Comparison of ENCODE assay signal across 14 cellular contexts in genomic region chr2:26139269-26140183, GRCh38. TPM values are rescaled to one million over a fixed set of nuclear protein-coding genes. Genes with fewer than 3 reads are reported as not detected.
A peak's percentile ranks its signal among the peaks of the same experiment; 100 is the strongest.
DNase-seq lines count a peak whose midpoint lies in the region; ATAC-seq, FAIRE-seq and TF ChIP-seq lines count a peak whose summit lies in the region.
"Had no signal": no experiment of that assay in that cellular context is flagged by ENCODE, and none has a peak within 500 bp of the region (broad histone marks: within the 10 kb centered on the region; RNA-seq: fewer than 3 reads in every experiment).

No MANE protein-coding gene starts in this region.

- TF ChIP-seq CTCF in CD8-positive, alpha-beta T cell (IDR thresholded peaks at IDR 0.05), result no peak
- no peak for TF ChIP-seq CTCF in SK-N-SH (IDR thresholded peaks at IDR 0.05)
- no peak for TF ChIP-seq CTCF in HepG2 (CRISPR knock-in tag; IDR thresholded peaks at IDR 0.05)
- no peak for TF ChIP-seq CTCF in heart right ventricle (IDR thresholded peaks at IDR 0.05)

- H4K20me1 ChIP-seq in SK-N-SH (ENCODE audit: insufficient read depth), result no peaks in the 10 kb centered on the region
- H4K20me1 ChIP-seq in HepG2 (ENCODE audit: insufficient read depth, low read length), result no peaks in the 10 kb centered on the region

- no peaks in the 10 kb centered on the region for H3K9me3 Mint-ChIP-seq in CD8-positive, alpha-beta T cell
- H3K9me3 Mint-ChIP-seq: CD4-positive, alpha-beta T cell; natural killer cell treated with Interleukin-12 subunit alpha and Interleukin-12 subunit beta and Interleukin-15 and Interleukin-18, amount 100 ng/mL, for 72 hours had no signal

- FAIRE-seq in HepG2 (lab: Jason Lieb, UNC), result no peak

- H3K27ac ChIP-seq in CD8-positive, alpha-beta T cell (ENCODE audit: low read depth, low read length), result no peak overlapping the region
- no peak overlapping the region; a peak in 1 of 4 replicates for H3K27ac ChIP-seq in SK-N-SH (ENCODE audit: low read depth in 2 of 2, low read length in 1 of 2)
- no peak overlapping the region for H3K27ac ChIP-seq in HepG2 (ENCODE audit: extremely low read length, insufficient read depth, low read length)
- H3K27ac ChIP-seq in heart right ventricle, result no peak overlapping the region
- H3K27ac ChIP-seq: sigmoid colon had no signal

- H3K9me2 ChIP-seq in SK-N-SH, result no peaks in the 10 kb centered on the region

- CTCF ChIA-PET in CD8-positive, alpha-beta T cell (lab: Charles Lee), result no interaction called here
- CTCF ChIA-PET in SK-N-SH (lab: Yijun Ruan, JAX) (interaction anchor here (0.5 to 1.0 kb wide), 3 partner anchors 52 to 148 kb away, joined by 3 to 6 read pairs (median 3); no protein-coding TSS in a partner anchor), HepG2 (lab: Yijun Ruan, JAX; ENCODE audit: low intra/inter-chr PET ratio, low total read pairs) (no interaction called here)

- WGBS in SK-N-SH (ENCODE audit: low lambda C conversion rate), result 89% methylated on average over 12 of the region's 12 CpGs
- 67% methylated on average over 12 of the region's 12 CpGs for WGBS in HepG2 (ENCODE audit: low lambda C conversion rate)
- 73 to 75% methylated on average over 12 of the region's 12 CpGs for whole genome bisulfite sequencing in heart right ventricle, 2 donors

- H3K27me3 Mint-ChIP-seq in CD8-positive, alpha-beta T cell (ENCODE audit: low read depth), result no peaks in the 10 kb centered on the region
- H3K27me3 Mint-ChIP-seq: CD4-positive, alpha-beta T cell; natural killer cell treated with Interleukin-12 subunit alpha and Interleukin-12 subunit beta and Interleukin-15 and Interleukin-18, amount 100 ng/mL, for 72 hours had no signal

- no peak overlapping the region for H3K4me2 ChIP-seq in SK-N-SH
- no peak overlapping the region for H3K4me2 ChIP-seq in HepG2 (ENCODE audit: low read depth, low read length)

- intact Hi-C loops in CD8-positive, alpha-beta T cell (cut with DNase I, micrococcal nuclease), result loop anchor here in 1 of 2 experiments (5.0 kb wide), 1 partner anchor 52 kb away; no protein-coding TSS in a partner anchor
- intact Hi-C loops in HepG2 (cut with micrococcal nuclease; ENCODE audit: unreplicated experiment) (no loop called here), heart right ventricle (cut with DNase I) (loop anchor here in 8 of 10 donors (5.0 to 10.0 kb wide), 10 partner anchors 42 to 287 kb away; no protein-coding TSS in a partner anchor)

- H3K4me1 Mint-ChIP-seq in CD8-positive, alpha-beta T cell (ENCODE audit: low read depth), result no peaks in the 10 kb centered on the region

- H3K79me2 ChIP-seq in SK-N-SH (ENCODE audit: insufficient read depth) (no peaks in the 10 kb centered on the region), HepG2 (ENCODE audit: insufficient read depth, low read length) (no peaks in the 10 kb centered on the region)

- peaks cover 3% of the 10 kb centered on the region for H3F3A ChIP-seq in SK-N-SH (replicated peaks; ENCODE audit: insufficient read depth)

- H3K27ac Mint-ChIP-seq in CD8-positive, alpha-beta T cell, result peak overlapping the region; percentile 15
- H3K27ac Mint-ChIP-seq: CD4-positive, alpha-beta T cell; natural killer cell treated with Interleukin-12 subunit alpha and Interleukin-12 subunit beta and Interleukin-15 and Interleukin-18, amount 100 ng/mL, for 72 hours had no signal

- BruUV-seq in HepG2 (replicated peaks; lab: Mats Ljungman, UMichigan), result TSS peak; percentile 33

- H3K9me3 ChIP-seq in CD8-positive, alpha-beta T cell (ENCODE audit: low read length), result no peaks in the 10 kb centered on the region
- H3K9me3 ChIP-seq in SK-N-SH (no peaks in the 10 kb centered on the region), HepG2 (ENCODE audit: low read length) (no peaks in the 10 kb centered on the region), heart right ventricle (no peaks in the 10 kb centered on the region)
- H3K9me3 ChIP-seq: sigmoid colon had no signal

- peaks cover 29% of the 10 kb centered on the region for H3K36me3 Mint-ChIP-seq in CD8-positive, alpha-beta T cell

- in situ Hi-C loops in HepG2 (cut with HindIII; ENCODE audit: extremely low pct_ligation_motif_present, low pct_unique_long_range_greater_than_20kb), result loop anchor here (10.0 kb wide), 1 partner anchor 285 kb away; no protein-coding TSS in a partner anchor

- H3K9ac ChIP-seq in SK-N-SH (no peak overlapping the region), HepG2 (ENCODE audit: insufficient read depth, low read depth, low read length) (no peak overlapping the region)

- POLR2A ChIA-PET in CD8-positive, alpha-beta T cell (lab: Charles Lee), result no interaction called here
- POLR2A ChIA-PET in SK-N-SH (lab: Yijun Ruan, JAX), result interaction anchor here (0.6 kb wide), 1 partner anchor 280 kb away, joined by 3 read pairs; no protein-coding TSS in a partner anchor
- POLR2A ChIA-PET in HepG2 (lab: Yijun Ruan, JAX), result no interaction called here

- TF ChIP-seq RAD21 in SK-N-SH (IDR thresholded peaks at IDR 0.05; ENCODE audit: low read length) (no peak), HepG2 (CRISPR knock-in tag; IDR thresholded peaks at IDR 0.05) (no peak)

- no peak for DNase-seq in CD8-positive, alpha-beta T cell
- no peak for DNase-seq in SK-N-SH
- no peak for DNase-seq in HepG2 (ENCODE audit: low spot score)
- no peak for DNase-seq in SIG-M5 (lab: John Stamatoyannopoulos, UW)
- DNase-seq in GM03348 (ENCODE audit: low spot score), result no peak
- DNase-seq in NK-92 treated with Interleukin-12 subunit alpha and Interleukin-12 subunit beta, amount 100 ng/mL, for 24 hours (lab: John Stamatoyannopoulos, UW), result no peak
- DNase-seq in heart right ventricle, result no peak
- DNase-seq: anterior cingulate cortex; CD4-positive, alpha-beta T cell; foreskin melanocyte; NCI-H2227 treated with DMSO at 0.1 percent for 48 hours; sigmoid colon had no signal

- H2AFZ ChIP-seq in SK-N-SH (ENCODE audit: low read depth) (no peak overlapping the region), HepG2 (ENCODE audit: low read length) (no peak overlapping the region)

- TF ChIP-seq EP300 in SK-N-SH (IDR thresholded peaks at IDR 0.05; ENCODE audit: borderline replicate concordance in 1 of 2, low read depth in 1 of 2, low read length in 1 of 2) (no peak), HepG2 (IDR thresholded peaks at IDR 0.05; ENCODE audit: low read depth in 2 of 2, low read length in 2 of 2) (no peak), HepG2 (CRISPR knock-in tag; IDR thresholded peaks at IDR 0.05; ENCODE audit: borderline replicate concordance) (no peak)

- peaks cover 5% of the 10 kb centered on the region for H3K36me3 ChIP-seq in CD8-positive, alpha-beta T cell (ENCODE audit: insufficient read depth, low read length)
- H3K36me3 ChIP-seq in SK-N-SH (replicated peaks in 1 of 2; ENCODE audit: control insufficient read depth in 1 of 2, insufficient read depth in 2 of 2, low read length in 1 of 2), result peaks cover 22 to 27% of the 10 kb centered on the region in 2 experiments
- H3K36me3 ChIP-seq in HepG2 (replicated peaks in 1 of 2; ENCODE audit: control insufficient read depth in 1 of 2, insufficient read depth in 2 of 2, low read length in 2 of 2), result peaks cover 6 to 19% of the 10 kb centered on the region in 2 experiments
- H3K36me3 ChIP-seq in heart right ventricle, result peaks cover 0 to 28% (median 5%) of the 10 kb centered on the region in 9 donors

- H3K4me3 ChIP-seq in CD8-positive, alpha-beta T cell (ENCODE audit: low read depth, low read length), result no peak overlapping the region
- H3K4me3 ChIP-seq in SK-N-SH (ENCODE audit: low read depth in 2 of 2, low read length in 1 of 2) (no peak overlapping the region), HepG2 (replicated peaks in 1 of 3; ENCODE audit: insufficient read depth in 1 of 3, low read depth in 2 of 3, low read length in 3 of 3) (no peak overlapping the region), heart right ventricle (no peak overlapping the region)
- H3K4me3 ChIP-seq: sigmoid colon had no signal

- no peaks in the 10 kb centered on the region for H3K27me3 ChIP-seq in CD8-positive, alpha-beta T cell (ENCODE audit: insufficient read depth, low read length)
- H3K27me3 ChIP-seq in SK-N-SH (ENCODE audit: insufficient read depth), result no peaks in the 10 kb centered on the region
- H3K27me3 ChIP-seq in HepG2 (ENCODE audit: control insufficient read depth in 1 of 2, insufficient read depth in 2 of 2, low read length in 2 of 2), result no peaks in the 10 kb centered on the region
- H3K27me3 ChIP-seq in heart right ventricle, result no peaks in the 10 kb centered on the region
- H3K27me3 ChIP-seq: sigmoid colon had no signal

- peak; percentile 10 for TF ChIP-seq POLR2A in GM18505 (IDR thresholded peaks at IDR 0.05; ENCODE audit: borderline replicate concordance, extremely low read depth, insufficient read depth, insufficient read length)
- TF ChIP-seq POLR2A in HepG2 (IDR thresholded peaks at IDR 0.05; ENCODE audit: insufficient read depth in 1 of 2, low read depth in 2 of 2, low read length in 2 of 2), result 0 out of 4 replicates have a peak, but pooled peaks of 1 of the 2 experiments have one; percentile 33

- H3K4me1 ChIP-seq in CD8-positive, alpha-beta T cell (ENCODE audit: insufficient read depth, low read length), result no peaks in the 10 kb centered on the region
- H3K4me1 ChIP-seq in SK-N-SH (ENCODE audit: control insufficient read depth in 1 of 2, insufficient read depth in 2 of 2, low read depth in 1 of 2, low read length in 1 of 2), result peaks cover 0 to 2% of the 10 kb centered on the region in 2 experiments; a peak in 1 of 4 replicates
- no peaks in the 10 kb centered on the region for H3K4me1 ChIP-seq in HepG2 (ENCODE audit: insufficient read depth, low read length)
- H3K4me1 ChIP-seq in heart right ventricle, result peaks cover 0 to 14% (median 4%) of the 10 kb centered on the region in 9 donors
- H3K4me1 ChIP-seq: sigmoid colon had no signal

- no peak for ATAC-seq in CD8-positive, alpha-beta T cell
- ATAC-seq in GM18505 (IDR thresholded peaks at IDR 0.05; ENCODE audit: unreplicated experiment) (no peak), HepG2 (peak; percentile 21), heart right ventricle (no peak)
- ATAC-seq: natural killer cell treated with Interleukin-12 subunit alpha and Interleukin-12 subunit beta and Interleukin-15 and Interleukin-18, amount 100 ng/mL, for 72 hours had no signal

- H3K4me3 Mint-ChIP-seq in CD8-positive, alpha-beta T cell, result no peak overlapping the region
- H3K4me3 Mint-ChIP-seq: CD4-positive, alpha-beta T cell; natural killer cell treated with Interleukin-12 subunit alpha and Interleukin-12 subunit beta and Interleukin-15 and Interleukin-18, amount 100 ng/mL, for 72 hours had no signal

RNA-seq across cellular contexts. Expression of gene GAREM2, which starts 33.4 kb away (rescaled TPM):
- total RNA-seq in CD8-positive, alpha-beta T cell, result 1 to 10 TPM; 2.5 to 4.8 TPM
- polyA plus RNA-seq in SK-N-SH (2012; rRNA removed) (1.5 and 3.7 TPM in 2 replicates), HepG2 (2011; rRNA removed) (0.29 and 0.37 TPM in 2 replicates), heart right ventricle (under 1 TPM; 0.59 to 0.72 TPM)
- polyA plus RNA-seq in SK-N-SH (2012; cell fraction: cytosol; rRNA removed), result 0.55 and 1.1 TPM in 2 replicates
- 3.1 and 3.6 TPM in 2 replicates for polyA plus RNA-seq in SK-N-SH (2012; cell fraction: nucleus; rRNA removed)
- total RNA-seq in HepG2 (2016; rRNA removed; fragmentation: Illumina TruSeq; extraction: Trizol) (0.31 and 0.38 TPM in 2 replicates), heart right ventricle (1 to 10 TPM in 6 of 10 donors, under 1 TPM in 4; 0.55 to 2.3 (median 1.4) TPM)
- total RNA-seq in HepG2 (2016; cell fraction: cytosol; rRNA removed; fragmentation: Illumina TruSeq; extraction: Trizol; ENCODE audit: low read depth), result 0.10 and 0.18 TPM in 2 replicates
- total RNA-seq in HepG2 (2016; cell fraction: insoluble cytoplasmic fraction; rRNA removed; fragmentation: Illumina TruSeq; extraction: Trizol), result 0.35 and 0.36 TPM in 2 replicates
- total RNA-seq in HepG2 (2016; cell fraction: membrane; rRNA removed; fragmentation: Illumina TruSeq; extraction: Trizol), result 0.55 and 0.62 TPM in 2 replicates
- total RNA-seq in HepG2 (2016; cell fraction: nucleus; rRNA removed; fragmentation: Illumina TruSeq; extraction: Trizol), result 0.28 and 0.94 TPM in 2 replicates
- 0.25 and 0.29 TPM in 2 replicates for polyA plus RNA-seq in HepG2 (2011; cell fraction: cytosol; rRNA removed)
- 0.54 and 0.56 TPM in 2 replicates for polyA plus RNA-seq in HepG2 (2011; cell fraction: nucleus; rRNA removed)
- 0.31 and 0.47 TPM in 2 replicates for polyA plus RNA-seq in HepG2 (2012)
- polyA plus RNA-seq in HepG2 (2016; cell fraction: cytosol; fragmentation: Illumina TruSeq; extraction: Trizol; ENCODE audit: low read depth), result 0.35 and 0.49 TPM in 2 replicates
- 0.88 and 1.2 TPM in 2 replicates for polyA plus RNA-seq in HepG2 (2016; cell fraction: insoluble cytoplasmic fraction; fragmentation: Illumina TruSeq; extraction: Trizol; ENCODE audit: low read depth)
- polyA plus RNA-seq in HepG2 (2016; cell fraction: membrane; fragmentation: Illumina TruSeq; extraction: Trizol; ENCODE audit: low read depth), result 0.48 and 0.61 TPM in 2 replicates
- 0.59 and 1.1 TPM in 2 replicates for polyA plus RNA-seq in HepG2 (2016; cell fraction: nucleus; fragmentation: Illumina TruSeq; extraction: Trizol; ENCODE audit: insufficient read depth, low read depth)
- 1.0 TPM in 1 of 2 replicates, not detected in the other for polyA minus RNA-seq in HepG2 (2011; rRNA and poly(A)+ RNA removed; ENCODE audit: low replicate concordance)
- polyA minus RNA-seq in HepG2 (2011; cell fraction: cytosol; rRNA and poly(A)+ RNA removed), result 0.35 and 1.1 TPM in 2 replicates
- polyA minus RNA-seq in HepG2 (2011; cell fraction: nucleus; rRNA and poly(A)+ RNA removed), result 0.25 and 0.26 TPM in 2 replicates
